ENCODE assay signal across 8 cellular contexts in genomic region chrX:154436597-154437397, GRCh38. TPM values are rescaled to one million over a fixed set of nuclear protein-coding genes. Genes with fewer than 3 reads are reported as not detected.
DNase-seq lines count a peak whose midpoint lies in the region; ATAC-seq and TF ChIP-seq lines count a peak whose summit lies in the region.

Gene GDI1 (plus strand): TSS chrX:154437154. CDS start chrX:154437255, 101 bp downstream.

- no peaks in the 10 kb centered on the region for H3F3A ChIP-seq in SK-N-SH (replicated peaks; ENCODE audit: insufficient read depth)

- 53% methylated on average over 44 of the region's 118 CpGs for WGBS in SK-N-SH (ENCODE audit: low lambda C conversion rate)
- 0 to 37% (median 31%) methylated on average over 24 to 84 of the region's 118 CpGs; no CpG with 5 or more reads in 1 of the 4 donors for WGBS in adrenal gland, 4 donors
- 0% methylated on average over 13 of the region's 118 CpGs for WGBS in prostate gland

- H3K9ac ChIP-seq in SK-N-SH: peak within 1 kb of the TSS; percentile 65

- H3K4me2 ChIP-seq in SK-N-SH: peak within 1 kb of the TSS; percentile 62

- TF ChIP-seq RAD21 in SK-N-SH (IDR thresholded peaks at IDR 0.05; ENCODE audit: low read length): no peak

- peak; percentile 21 to 41 for TF ChIP-seq POLR2A in adrenal gland (IDR thresholded peaks at IDR 0.05)
- peak; percentile 56 for TF ChIP-seq POLR2A in prostate gland (IDR thresholded peaks at IDR 0.05)

- CTCF ChIA-PET in SK-N-SH (lab: Yijun Ruan, JAX): interaction anchor here (2.1 kb wide), 1 partner anchor 38 kb away, joined by 6 read pairs; the partner anchor contains the start of gene RPL10

- H2AFZ ChIP-seq in SK-N-SH (ENCODE audit: low read depth): no peak within 1 kb of the TSS

- H3K9me3 ChIP-seq in SK-N-SH (no peaks in the 10 kb centered on the region), adrenal gland (replicated peaks in 1 of 3) (no peaks in the 10 kb centered on the region), prostate gland (no peaks in the 10 kb centered on the region)

- peak within 1 kb of the TSS; percentile 21; the same call in 1 of the 2 replicates for H3K27ac ChIP-seq in HL-60 (replicated peaks)
- H3K27ac ChIP-seq in SK-N-SH (ENCODE audit: low read depth in 2 of 2, low read length in 1 of 2): peak within 1 kb of the TSS in 1 of 2 experiments; percentile 79; a peak in 2 of 4 replicates
- H3K27ac ChIP-seq in adrenal gland: peak within 1 kb of the TSS in 3 of 5 donors; percentile 70 to 95 (median 86)
- H3K27ac ChIP-seq in prostate gland: peak within 1 kb of the TSS; percentile 79 to 87

- peaks cover 0 to 21% of the 10 kb centered on the region in 2 experiments for H3K36me3 ChIP-seq in SK-N-SH (replicated peaks in 1 of 2; ENCODE audit: control insufficient read depth in 1 of 2, insufficient read depth in 2 of 2, low read length in 1 of 2)
- peaks cover 0 to 68% of the 10 kb centered on the region in 2 donors for H3K36me3 ChIP-seq in adrenal gland (replicated peaks in 1 of 2)
- H3K36me3 ChIP-seq in prostate gland: no peaks in the 10 kb centered on the region

- TF ChIP-seq CTCF in GM10266 (IDR thresholded peaks at IDR 0.05; ENCODE audit: control insufficient read depth, insufficient read depth, low read depth, missing control alignments): no peak
- TF ChIP-seq CTCF in HL-60 (IDR thresholded peaks at IDR 0.05; ENCODE audit: insufficient read depth, low read length): no peak
- no peak for TF ChIP-seq CTCF in SK-N-SH (IDR thresholded peaks at IDR 0.05)
- TF ChIP-seq CTCF in adrenal gland (IDR thresholded peaks at IDR 0.05): no peak
- TF ChIP-seq CTCF in prostate gland (IDR thresholded peaks at IDR 0.05): no peak

- H3K4me3 ChIP-seq in HL-60 (replicated peaks; ENCODE audit: insufficient read depth, low read length) (peak within 1 kb of the TSS; percentile 90), SK-N-SH (ENCODE audit: low read depth in 2 of 2, low read length in 1 of 2) (peak within 1 kb of the TSS; percentile 64 to 69), adrenal gland (peak within 1 kb of the TSS in 3 of 4 donors; percentile 11 to 71 (median 32)), prostate gland (peak within 1 kb of the TSS; percentile 55 to 61)

- intact Hi-C loops in adrenal gland (cut with DNase I): no loop called here
- intact Hi-C loops in left cardiac atrium (cut with DNase I): no loop called here
- intact Hi-C loops in prostate gland (cut with DNase I): loop anchor here (5.0 kb wide), 2 partner anchors 34 to 51 kb away; partner anchors contain the start of gene UBL4A

- TF ChIP-seq EP300 in SK-N-SH (IDR thresholded peaks at IDR 0.05; ENCODE audit: borderline replicate concordance in 1 of 2, low read depth in 1 of 2, low read length in 1 of 2): no peak; a peak in 1 of 4 replicates

- POLR2A ChIA-PET in SK-N-SH (lab: Yijun Ruan, JAX): no interaction called here

- no peaks in the 10 kb centered on the region for H3K27me3 ChIP-seq in HL-60 (ENCODE audit: insufficient read depth, poor library complexity, severe bottlenecking)
- H3K27me3 ChIP-seq in SK-N-SH (ENCODE audit: insufficient read depth): no peaks in the 10 kb centered on the region; the same call in 1 of the 2 replicates
- H3K27me3 ChIP-seq in adrenal gland: no peaks in the 10 kb centered on the region
- H3K27me3 ChIP-seq in prostate gland (replicated peaks; ENCODE audit: insufficient read depth): no peaks in the 10 kb centered on the region

- ATAC-seq in left cardiac atrium: peak; percentile 68 to 76
- ATAC-seq in HG03097 (IDR thresholded peaks at IDR 0.05; ENCODE audit: low FRiP score, unreplicated experiment): no peak

- peaks cover 27% of the 10 kb centered on the region; the same call in 1 of the 2 replicates for H4K20me1 ChIP-seq in SK-N-SH (ENCODE audit: insufficient read depth)

- H3K79me2 ChIP-seq in SK-N-SH (ENCODE audit: insufficient read depth): peaks cover 36% of the 10 kb centered on the region

- DNase-seq in GM10266 (ENCODE audit: extremely low spot score) (peak; percentile 88), HL-60 (ENCODE audit: low read depth in 1 of 2, low spot score in 1 of 2) (no peak), SK-N-SH (peak; percentile 91), adrenal gland (peak in 3 of 7 donors; percentile 43 to 53 (median 48)), left cardiac atrium (peak; percentile 69), prostate gland (ENCODE audit: low spot score) (no peak), NOMO-1 treated with dmso at 0.1 percent for 144 hours (lab: John Stamatoyannopoulos, UW; ENCODE audit: unreplicated experiment) (no peak)

- H3K4me1 ChIP-seq in SK-N-SH (ENCODE audit: control insufficient read depth in 1 of 2, insufficient read depth in 2 of 2, low read depth in 1 of 2, low read length in 1 of 2): peaks cover 0 to 16% of the 10 kb centered on the region in 2 experiments; a peak in 1 of 4 replicates
- peaks cover 0 to 7% of the 10 kb centered on the region in 2 donors for H3K4me1 ChIP-seq in adrenal gland (replicated peaks in 1 of 2)
- no peaks in the 10 kb centered on the region for H3K4me1 ChIP-seq in prostate gland (replicated peaks)

- H3K9me2 ChIP-seq in SK-N-SH: no peaks in the 10 kb centered on the region

TF ChIP-seq in SK-N-SH, 30 proteins besides CTCF, POLR2A, EP300 and RAD21:
- peak; percentile 82 for TF ChIP-seq YY1 (IDR thresholded peaks at IDR 0.05; ENCODE audit: low read depth)
- peak; percentile 73 for TF ChIP-seq TAF1 (IDR thresholded peaks at IDR 0.05; ENCODE audit: borderline replicate concordance, low read depth, low read length)
- TF ChIP-seq PBX3 (IDR thresholded peaks at IDR 0.05): 0 out of 2 replicates have a peak, but pooled peaks have one; percentile 5
- no peak for TF ChIP-seq JUND (IDR thresholded peaks at IDR 0.05)

RNA-seq across cellular contexts. Expression of gene GDI1, which starts in this region (rescaled TPM):
- 403 and 408 TPM in 2 replicates for polyA plus RNA-seq in SK-N-SH (2012; rRNA removed)
- polyA plus RNA-seq in SK-N-SH (2012; cell fraction: cytosol; rRNA removed): 185 and 251 TPM in 2 replicates
- polyA plus RNA-seq in SK-N-SH (2012; cell fraction: nucleus; rRNA removed): 1,346 and 1,658 TPM in 2 replicates
- total RNA-seq in adrenal gland: 100 to 1,000 TPM in 7 of 8 donors, 10 to 100 TPM in 1; 85.6 to 142 (median 113) TPM
- polyA plus RNA-seq in adrenal gland: 100 to 1,000 TPM; 155 to 287 (median 216) TPM
- 10 to 100 TPM; 76.8 to 98.5 TPM for total RNA-seq in left cardiac atrium
- 100 to 1,000 TPM in 1 of 2 donors, 10 to 100 TPM in 1; 52.9 to 148 TPM for total RNA-seq in prostate gland

Comparison
In these comparisons a context has a peak if more than half of its experiments do, and no peak if none do; other contexts are left out.
1. DNase-seq: peak in GM10266 (single experiment), SK-N-SH (single experiment) and left cardiac atrium (single experiment); none in HL-60 (0 of 2), prostate gland (single experiment) and NOMO-1 treated with dmso at 0.1 percent for 144 hours (single experiment).
2. H3K4me3 ChIP-seq: peak in every context shown above with its lines; median percentile 90 in HL-60; 66 in SK-N-SH; 58 in prostate gland; 32 in adrenal gland.